In genomic region chr16:8808009-8808408, GRCh38 we compare ENCODE assay signal across 28 cellular contexts.
"Had no signal": no experiment of that assay in that cellular context is flagged by ENCODE, and none has a peak within 500 bp of the region (broad histone marks: within the 10 kb centered on the region; RNA-seq: fewer than 3 reads in every experiment).

No MANE protein-coding gene starts in this region.

- H3K4me1 ChIP-seq: colonic mucosa, gastroesophageal sphincter had no signal

- H3K27ac ChIP-seq: brain microvascular endothelial cell, colonic mucosa, epithelial cell of prostate, esophagus squamous epithelium, gastroesophageal sphincter had no signal

- H3K27ac Mint-ChIP-seq: activated CD4-positive, alpha-beta memory T cell treated with anti-CD3 and anti-CD28 coated beads for 36 hours; activated CD4-positive, alpha-beta T cell treated with anti-CD3 and anti-CD28 coated beads for 36 hours; activated CD4-positive, alpha-beta T cell treated with anti-CD3 and anti-CD28 coated beads, Interleukin-2, amount 10 ng/mL, durations not matched to agents 24 days and 14 days; activated CD8-positive, alpha-beta memory T cell treated with anti-CD3 and anti-CD28 coated beads, Interleukin-2, amount 10 ng/mL, durations not matched to agents 7 days and 5 days; activated CD8-positive, alpha-beta T cell treated with anti-CD3 and anti-CD28 coated beads, Interleukin-2, amount 10 ng/mL, durations not matched to agents 7 days and 5 days; activated naive CD8-positive, alpha-beta T cell; activated T-helper 17 cell treated with anti-CD3 and anti-CD28 coated beads, Interleukin-2, amount 50 U/mL, for 72 hours; T-helper 17 cell had no signal

- H3K27me3 Mint-ChIP-seq: activated CD4-positive, alpha-beta memory T cell treated with anti-CD3 and anti-CD28 coated beads for 36 hours; activated CD4-positive, alpha-beta T cell treated with anti-CD3 and anti-CD28 coated beads for 36 hours; activated CD4-positive, alpha-beta T cell treated with anti-CD3 and anti-CD28 coated beads, Interleukin-2, amount 10 ng/mL, durations not matched to agents 24 days and 14 days; activated CD8-positive, alpha-beta memory T cell treated with anti-CD3 and anti-CD28 coated beads, Interleukin-2, amount 10 ng/mL, durations not matched to agents 7 days and 5 days; activated naive CD8-positive, alpha-beta T cell; activated T-helper 17 cell treated with anti-CD3 and anti-CD28 coated beads, Interleukin-2, amount 50 U/mL, for 72 hours; T-helper 17 cell had no signal

- H3K4me3 ChIP-seq: colonic mucosa, esophagus squamous epithelium, gastroesophageal sphincter had no signal

- H3K9me3 ChIP-seq: colonic mucosa, esophagus squamous epithelium, gastroesophageal sphincter had no signal

- ATAC-seq: activated CD4-positive, alpha-beta T cell treated with anti-CD3 and anti-CD28 coated beads for 36 hours; activated CD8-positive, alpha-beta memory T cell treated with anti-CD3 and anti-CD28 coated beads, Interleukin-2, amount 10 ng/mL, durations not matched to agents 7 days and 5 days; activated CD8-positive, alpha-beta T cell treated with anti-CD3 and anti-CD28 coated beads, Interleukin-2, amount 10 ng/mL, durations not matched to agents 7 days and 5 days; activated T-helper 17 cell treated with anti-CD3 and anti-CD28 coated beads, Interleukin-2, amount 50 U/mL, for 72 hours; gastroesophageal sphincter; T-helper 17 cell had no signal

- DNase-seq: activated CD4-positive, alpha-beta memory T cell treated with anti-CD3 and anti-CD28 coated beads for 36 hours; activated CD4-positive, alpha-beta T cell treated with anti-CD3 and anti-CD28 coated beads for 36 hours; activated CD4-positive, alpha-beta T cell treated with anti-CD3 and anti-CD28 coated beads, Interleukin-2, amount 10 ng/mL, durations not matched to agents 24 days and 14 days; activated CD4-positive, CD25-positive, alpha-beta regulatory T cell; activated CD4-positive, CD25-positive, alpha-beta regulatory T cell treated with anti-CD3 and anti-CD28 coated beads, Interleukin-2, amount 50 U/mL, for 72 hours; activated CD8-positive, alpha-beta memory T cell treated with anti-CD3 and anti-CD28 coated beads, Interleukin-2, amount 10 ng/mL, durations not matched to agents 7 days and 5 days; activated CD8-positive, alpha-beta memory T cell treated with anti-CD3 and anti-CD28 coated beads, Interleukin-2, amount 50 U/mL, for 4 hours; activated CD8-positive, alpha-beta T cell treated with anti-CD3 and anti-CD28 coated beads, Interleukin-2, amount 10 ng/mL, durations not matched to agents 7 days and 5 days; activated effector memory CD4-positive, alpha-beta T cell treated with Interleukin-2 at 50 U/mL for 16 hours; activated gamma-delta T cell treated with Interleukin-2 at 50 U/mL for 16 hours; activated naive CD4-positive, alpha-beta T cell treated with anti-CD3 and anti-CD28 coated beads, Interleukin-2, amount 50 U/mL, for 16 hours; activated naive CD4-positive, alpha-beta T cell treated with Interleukin-2 at 50 U/mL for 16 hours; activated T-cell treated with anti-CD3 and anti-CD28 coated beads, Interleukin-2, amount 50 U/mL, for 1 hour; amniotic stem cell; anterior cingulate cortex; brain microvascular endothelial cell; central memory CD4-positive, alpha-beta T cell; cerebellar nuclear complex; colonic mucosa; effector CD8-positive, alpha-beta T cell; esophagus squamous epithelium; foreskin melanocyte; T-helper 1 cell; T-helper 17 cell had no signal

- H3K4me3 Mint-ChIP-seq: activated CD4-positive, alpha-beta memory T cell treated with anti-CD3 and anti-CD28 coated beads for 36 hours; activated CD4-positive, alpha-beta T cell treated with anti-CD3 and anti-CD28 coated beads for 36 hours; activated CD4-positive, alpha-beta T cell treated with anti-CD3 and anti-CD28 coated beads, Interleukin-2, amount 10 ng/mL, durations not matched to agents 24 days and 14 days; activated CD8-positive, alpha-beta memory T cell treated with anti-CD3 and anti-CD28 coated beads, Interleukin-2, amount 10 ng/mL, durations not matched to agents 7 days and 5 days; activated CD8-positive, alpha-beta T cell treated with anti-CD3 and anti-CD28 coated beads, Interleukin-2, amount 10 ng/mL, durations not matched to agents 7 days and 5 days; activated naive CD8-positive, alpha-beta T cell; activated T-helper 17 cell treated with anti-CD3 and anti-CD28 coated beads, Interleukin-2, amount 50 U/mL, for 72 hours; T-helper 17 cell had no signal

- H3K9me3 Mint-ChIP-seq: activated CD4-positive, alpha-beta memory T cell treated with anti-CD3 and anti-CD28 coated beads for 36 hours; activated CD4-positive, alpha-beta T cell treated with anti-CD3 and anti-CD28 coated beads, Interleukin-2, amount 10 ng/mL, durations not matched to agents 24 days and 14 days; activated T-helper 17 cell treated with anti-CD3 and anti-CD28 coated beads, Interleukin-2, amount 50 U/mL, for 72 hours had no signal

- H3K27me3 ChIP-seq: brain microvascular endothelial cell, colonic mucosa, esophagus squamous epithelium, gastroesophageal sphincter had no signal
